In the genomic region with DNA sequence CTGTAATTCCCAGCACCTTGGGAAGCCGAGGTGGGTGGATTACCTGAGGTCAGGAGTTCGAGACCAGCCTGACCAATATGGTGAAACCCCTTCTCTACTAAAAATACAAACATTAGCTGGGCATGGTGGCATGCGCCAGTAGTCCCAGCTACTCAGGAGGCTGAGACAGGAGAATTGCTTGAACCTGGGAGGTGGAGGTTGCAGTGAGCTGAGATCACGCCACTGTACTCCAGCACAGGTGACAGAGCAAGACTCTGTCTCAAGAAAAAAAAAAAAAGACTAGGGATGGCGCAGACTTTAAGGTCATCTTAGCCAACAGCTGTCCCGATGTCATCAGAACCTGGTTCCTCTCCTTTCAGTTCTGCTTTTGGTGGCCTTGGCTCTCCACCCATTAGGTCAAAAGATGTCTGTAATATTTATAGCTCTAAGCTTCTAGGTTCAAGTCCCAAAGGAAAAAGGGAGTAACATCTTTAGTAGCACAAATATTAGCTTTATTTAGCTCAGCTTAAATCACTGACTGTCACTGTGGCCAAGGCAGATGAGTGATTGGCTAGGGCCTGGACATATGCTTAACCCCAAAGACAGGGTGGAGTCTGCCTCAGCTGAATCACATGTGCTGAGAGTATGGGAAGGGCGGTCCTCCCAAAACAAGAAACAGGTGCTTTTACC, we compare ENCODE assay signal across 8 cellular contexts. TPM values are rescaled to one million over a fixed set of nuclear protein-coding genes. Genes with fewer than 3 reads are reported as not detected.
DNase-seq lines count a peak whose midpoint lies in the region; ATAC-seq and TF ChIP-seq lines count a peak whose summit lies in the region.
"Not testable (repeated sequence)": the region's sequence is repeated elsewhere in the genome, so short reads cannot be mapped to it uniquely, and the experiment has no call there.

No MANE protein-coding gene starts in this region.

- not testable (repeated sequence) for H3K27ac Mint-ChIP-seq in T-helper 17 cell

- intact Hi-C loops in left lung (cut with DNase I): not testable (repeated sequence)
- intact Hi-C loops in uterus (cut with DNase I; ENCODE audit: low total_unique reads): loop anchor here (10.0 kb wide), 1 partner anchor 77 kb away; a partner anchor contains a TSS

- not testable (repeated sequence) for H3K27me3 Mint-ChIP-seq in T-helper 17 cell

- not testable (repeated sequence) for TF ChIP-seq POLR2A in GM18505 (IDR thresholded peaks at IDR 0.05; ENCODE audit: borderline replicate concordance, extremely low read depth, insufficient read depth, insufficient read length); uterus (IDR thresholded peaks at IDR 0.05)

- H3K4me2 ChIP-seq in KMS-11: peak overlapping the region; percentile 16

- not testable (repeated sequence) for DNase-seq in T-helper 17 cell, uterus
- DNase-seq in left lung: peak in 1 of 2 donors; percentile 49

- H3K9ac ChIP-seq in KMS-11: not testable (repeated sequence)

- H3K36me3 ChIP-seq in KMS-11 (ENCODE audit: insufficient read depth); left lung; uterus: not testable (repeated sequence)

- not testable (repeated sequence) for H3K4me1 Mint-ChIP-seq in T-helper 17 cell

- H3K4me3 Mint-ChIP-seq in T-helper 17 cell: peak overlapping the region; percentile 7

- not testable (repeated sequence) for TF ChIP-seq CTCF in KMS-11 (conservative IDR thresholded peaks at IDR 0.05; ENCODE audit: low read depth, low read length); left lung (IDR thresholded peaks at IDR 0.05); uterus (IDR thresholded peaks at IDR 0.05)

- ATAC-seq in GM18505 (IDR thresholded peaks at IDR 0.05; ENCODE audit: unreplicated experiment) (peak; percentile 90), GM19395 (IDR thresholded peaks at IDR 0.05; ENCODE audit: unreplicated experiment) (peak; percentile 96), HG02571 (IDR thresholded peaks at IDR 0.05; ENCODE audit: unreplicated experiment) (peak; percentile 93), HG03097 (IDR thresholded peaks at IDR 0.05; ENCODE audit: low FRiP score, unreplicated experiment) (peak; percentile 87), T-helper 17 cell (peak; percentile 58), left lung (peak; percentile 77)

- H3K4me1 ChIP-seq in KMS-11 (ENCODE audit: low read depth, poor library complexity, severe bottlenecking) (peaks cover 36% of the 10 kb centered on the region), left lung (peaks cover 0 to 22% of the 10 kb centered on the region in 2 donors)
- H3K4me1 ChIP-seq in uterus: not testable (repeated sequence)

- peak overlapping the region; percentile 19; the same call in 1 of the 2 replicates for H3K27ac ChIP-seq in KMS-11
- peak overlapping the region in 1 of 2 donors; percentile 79 for H3K27ac ChIP-seq in left lung
- H3K27ac ChIP-seq in uterus: peak overlapping the region; percentile 60 to 77

- not testable (repeated sequence) for H3K36me3 Mint-ChIP-seq in T-helper 17 cell (ENCODE audit: low read depth)

- not testable (repeated sequence) for H3K4me3 ChIP-seq in KMS-11 (IDR thresholded peaks at IDR 0.05; ENCODE audit: insufficient read depth, low read depth, low read length); left lung; uterus

- not testable (repeated sequence) for H3K27me3 ChIP-seq in KMS-11 (ENCODE audit: insufficient read depth, low read depth); left lung; uterus

- not testable (repeated sequence) for H3K9me3 ChIP-seq in T-helper 17 cell (ENCODE audit: control insufficient read depth, low read length, poor library complexity, severe bottlenecking); left lung; uterus

- H4K20me1 ChIP-seq in KMS-11 (ENCODE audit: insufficient read depth): not testable (repeated sequence)

- peak overlapping the region; percentile 34; the same call in 1 of the 2 replicates for H2AFZ ChIP-seq in KMS-11 (ENCODE audit: low read depth)

- not testable (repeated sequence) for H3K79me2 ChIP-seq in KMS-11 (ENCODE audit: insufficient read depth, low read depth)

RNA-seq across cellular contexts. Expression of a gene that starts 7.3 kb away (rescaled TPM):
- total RNA-seq in T-helper 17 cell (100 to 1,000 TPM; 123 to 131 TPM), left lung (10 to 100 TPM; 32.1 to 36.4 TPM), uterus (100 to 1,000 TPM in 2 of 4 donors, 10 to 100 TPM in 2; 93.5 to 105 (median 102) TPM)
